Comparison of ENCODE assay signal across 13 cellular contexts in genomic region chr21:31117046-31117916, GRCh38.
A peak's percentile ranks its signal among the peaks of the same experiment; 100 is the strongest.
DNase-seq lines count a peak whose midpoint lies in the region; ATAC-seq, FAIRE-seq and TF ChIP-seq lines count a peak whose summit lies in the region.
"Had no signal": no experiment of that assay in that cellular context is flagged by ENCODE, and none has a peak within 500 bp of the region (broad histone marks: within the 10 kb centered on the region; RNA-seq: fewer than 3 reads in every experiment).

No MANE protein-coding gene starts in this region.

- H3K9ac ChIP-seq in NT2/D1 (ENCODE audit: insufficient read length, low read depth) (no peak overlapping the region), endothelial cell of umbilical vein (replicated peaks; ENCODE audit: extremely low read depth, insufficient read depth, low read length) (no peak overlapping the region)
- H3K9ac ChIP-seq: KMS-11 had no signal

- H3K4me3 Mint-ChIP-seq in activated CD4-positive, alpha-beta T cell treated with anti-CD3 and anti-CD28 coated beads for 36 hours: no peak overlapping the region
- no peak overlapping the region for H3K4me3 Mint-ChIP-seq in CD8-positive, alpha-beta T cell
- H3K4me3 Mint-ChIP-seq: B cell; naive thymus-derived CD8-positive, alpha-beta T cell; stimulated activated memory B cell treated with anti-CD40 and anti-IgM and Interleukin-4, amounts not matched to agents 10 μg/mL and 1 μg/mL and 100 μg/mL, for 72 hours had no signal

- no TSS peak for BruUV-seq in endothelial cell of umbilical vein (replicated peaks; lab: Mats Ljungman, UMichigan)

- no peaks in the 10 kb centered on the region for H3K9me3 Mint-ChIP-seq in activated CD4-positive, alpha-beta T cell treated with anti-CD3 and anti-CD28 coated beads for 36 hours (ENCODE audit: low read depth)
- no peaks in the 10 kb centered on the region for H3K9me3 Mint-ChIP-seq in CD8-positive, alpha-beta T cell
- H3K9me3 Mint-ChIP-seq: naive thymus-derived CD8-positive, alpha-beta T cell; stimulated activated memory B cell treated with anti-CD40 and anti-IgM and Interleukin-4, amounts not matched to agents 10 μg/mL and 1 μg/mL and 100 μg/mL, for 72 hours had no signal

- peaks cover 15% of the 10 kb centered on the region for H3K4me1 Mint-ChIP-seq in activated CD4-positive, alpha-beta T cell treated with anti-CD3 and anti-CD28 coated beads for 36 hours
- peaks cover 1% of the 10 kb centered on the region for H3K4me1 Mint-ChIP-seq in CD8-positive, alpha-beta T cell (ENCODE audit: low read depth)
- H3K4me1 Mint-ChIP-seq: B cell; stimulated activated memory B cell treated with anti-CD40 and anti-IgM and Interleukin-4, amounts not matched to agents 10 μg/mL and 1 μg/mL and 100 μg/mL, for 72 hours had no signal

- peak; percentile 32 for DNase-seq in activated CD4-positive, alpha-beta T cell treated with anti-CD3 and anti-CD28 coated beads for 36 hours
- no peak for DNase-seq in activated CD4-positive, alpha-beta T cell treated with anti-CD3 and anti-CD28 coated beads, Interleukin-2, amount 50 U/mL, for 4 hours
- DNase-seq in NT2/D1 (ENCODE audit: low read depth, low spot score): peak; percentile 38
- no peak for DNase-seq in endothelial cell of umbilical vein (ENCODE audit: low read depth, low spot score)
- peak; percentile 86 for DNase-seq in renal cortical epithelial cell (ENCODE audit: low read depth)
- no peak for DNase-seq in NCI-H526 treated with DMSO at 0.1 percent for 48 hours (lab: John Stamatoyannopoulos, UW)
- no peak for DNase-seq in CD8-positive, alpha-beta T cell
- DNase-seq in NCI-H187 treated with DMSO at 0.1 percent for 48 hours (lab: John Stamatoyannopoulos, UW): no peak
- DNase-seq: cortex of kidney; naive thymus-derived CD8-positive, alpha-beta T cell had no signal

- H3K9me3 ChIP-seq in NT2/D1 (ENCODE audit: insufficient read depth, low read length) (no peaks in the 10 kb centered on the region), endothelial cell of umbilical vein (replicated peaks; ENCODE audit: control insufficient read depth, insufficient read depth, low read length) (no peaks in the 10 kb centered on the region)
- H3K9me3 ChIP-seq in CD8-positive, alpha-beta T cell (ENCODE audit: low read length): no peaks in the 10 kb centered on the region

- no peaks in the 10 kb centered on the region for H3K27me3 Mint-ChIP-seq in activated CD4-positive, alpha-beta T cell treated with anti-CD3 and anti-CD28 coated beads for 36 hours
- peaks cover 3% of the 10 kb centered on the region for H3K27me3 Mint-ChIP-seq in CD8-positive, alpha-beta T cell (ENCODE audit: low read depth)
- H3K27me3 Mint-ChIP-seq: B cell; naive thymus-derived CD8-positive, alpha-beta T cell; stimulated activated memory B cell treated with anti-CD40 and anti-IgM and Interleukin-4, amounts not matched to agents 10 μg/mL and 1 μg/mL and 100 μg/mL, for 72 hours had no signal

- H3K4me3 ChIP-seq in NT2/D1 (ENCODE audit: insufficient read length, low read depth) (no peak overlapping the region), endothelial cell of umbilical vein (replicated peaks in 1 of 3; ENCODE audit: insufficient read depth in 1 of 3, low read depth in 1 of 3, low read length in 3 of 3) (no peak overlapping the region)
- no peak overlapping the region for H3K4me3 ChIP-seq in CD8-positive, alpha-beta T cell (ENCODE audit: low read depth, low read length)

- POLR2A ChIA-PET in activated CD4-positive, alpha-beta T cell treated with anti-CD3 and anti-CD28 coated beads for 36 hours (lab: Charles Lee): no interaction called here
- POLR2A ChIA-PET in endothelial cell of umbilical vein (lab: Charles Lee): no interaction called here
- POLR2A ChIA-PET in CD8-positive, alpha-beta T cell (lab: Charles Lee): interaction anchor here (1.0 to 1.7 kb wide), 3 partner anchors 12 to 62 kb away, joined by 3 to 5 read pairs (median 5); no protein-coding TSS in a partner anchor

- no peaks in the 10 kb centered on the region for H3K79me2 ChIP-seq in endothelial cell of umbilical vein (ENCODE audit: control insufficient read depth, insufficient read depth, low read length)

- peak; percentile 83 for ATAC-seq in activated CD4-positive, alpha-beta T cell treated with anti-CD3 and anti-CD28 coated beads for 36 hours
- ATAC-seq in CD8-positive, alpha-beta T cell: no peak
- ATAC-seq: naive thymus-derived CD8-positive, alpha-beta T cell; stimulated activated memory B cell treated with anti-CD40 and anti-IgM and Interleukin-4, amounts not matched to agents 10 μg/mL and 1 μg/mL and 100 μg/mL, for 72 hours had no signal

- CTCF ChIA-PET in activated CD4-positive, alpha-beta T cell treated with anti-CD3 and anti-CD28 coated beads for 36 hours (lab: Charles Lee): interaction anchor here (0.7 to 2.1 kb wide), 7 partner anchors 12 to 92 kb away, joined by 3 to 11 read pairs (median 4); no protein-coding TSS in a partner anchor
- CTCF ChIA-PET in endothelial cell of umbilical vein (lab: Charles Lee): no interaction called here
- CTCF ChIA-PET in CD8-positive, alpha-beta T cell (lab: Charles Lee): interaction anchor here (0.7 to 3.5 kb wide), 6 partner anchors 11 to 464 kb away, joined by 3 to 19 read pairs (median 3); no protein-coding TSS in a partner anchor

- H2AFZ ChIP-seq in endothelial cell of umbilical vein (ENCODE audit: low read depth, low read length): peak overlapping the region; percentile 61

- intact Hi-C loops in activated CD4-positive, alpha-beta T cell treated with anti-CD3 and anti-CD28 coated beads for 36 hours (cut with DNase I, micrococcal nuclease): loop anchor here in 1 of 2 experiments (1.0 kb wide), 1 partner anchor 63 kb away; no protein-coding TSS in a partner anchor
- intact Hi-C loops in endothelial cell of umbilical vein (cut with micrococcal nuclease): no loop called here
- intact Hi-C loops in CD8-positive, alpha-beta T cell (cut with DNase I, micrococcal nuclease): loop anchor here in 1 of 2 experiments (2.0 kb wide), 1 partner anchor 16 kb away; no protein-coding TSS in a partner anchor

- peaks cover 30% of the 10 kb centered on the region for H3K36me3 Mint-ChIP-seq in activated CD4-positive, alpha-beta T cell treated with anti-CD3 and anti-CD28 coated beads for 36 hours (ENCODE audit: low read depth)
- H3K36me3 Mint-ChIP-seq in CD8-positive, alpha-beta T cell: peaks cover 27% of the 10 kb centered on the region
- H3K36me3 Mint-ChIP-seq: stimulated activated memory B cell treated with anti-CD40 and anti-IgM and Interleukin-4, amounts not matched to agents 10 μg/mL and 1 μg/mL and 100 μg/mL, for 72 hours had no signal

- H3K9me1 ChIP-seq in endothelial cell of umbilical vein (replicated peaks; ENCODE audit: control insufficient read depth, extremely low read depth, insufficient read depth, low read length): no peaks in the 10 kb centered on the region

- H3K4me1 ChIP-seq in NT2/D1 (ENCODE audit: insufficient read depth, insufficient read length) (no peaks in the 10 kb centered on the region), endothelial cell of umbilical vein (ENCODE audit: control insufficient read depth, extremely low read depth, insufficient read depth, low read length) (peaks cover 2% of the 10 kb centered on the region)
- no peaks in the 10 kb centered on the region for H3K4me1 ChIP-seq in CD8-positive, alpha-beta T cell (ENCODE audit: insufficient read depth, low read length)

- H3K27me3 ChIP-seq in NT2/D1 (ENCODE audit: insufficient read depth, insufficient read length) (no peaks in the 10 kb centered on the region), endothelial cell of umbilical vein (ENCODE audit: control insufficient read depth in 2 of 2, insufficient read depth in 2 of 2, low read length in 2 of 2) (no peaks in the 10 kb centered on the region)
- H3K27me3 ChIP-seq in CD8-positive, alpha-beta T cell (ENCODE audit: insufficient read depth, low read length): no peaks in the 10 kb centered on the region

- no peak for TF ChIP-seq CTCF in endothelial cell of umbilical vein (IDR thresholded peaks at IDR 0.05; ENCODE audit: extremely low read depth in 1 of 2, insufficient read depth in 1 of 2, low read depth in 1 of 2, low read length in 2 of 2)
- TF ChIP-seq CTCF in CD8-positive, alpha-beta T cell (IDR thresholded peaks at IDR 0.05): no peak

- H3K4me2 ChIP-seq in endothelial cell of umbilical vein (ENCODE audit: insufficient read depth, low read length): no peak overlapping the region
- H3K4me2 ChIP-seq: KMS-11 had no signal

- H3K27ac Mint-ChIP-seq in activated CD4-positive, alpha-beta T cell treated with anti-CD3 and anti-CD28 coated beads for 36 hours: peak overlapping the region; percentile 30
- no peak overlapping the region for H3K27ac Mint-ChIP-seq in CD8-positive, alpha-beta T cell
- H3K27ac Mint-ChIP-seq: B cell; stimulated activated memory B cell treated with anti-CD40 and anti-IgM and Interleukin-4, amounts not matched to agents 10 μg/mL and 1 μg/mL and 100 μg/mL, for 72 hours had no signal

- no peak for FAIRE-seq in endothelial cell of umbilical vein (lab: Jason Lieb, UNC)

- H4K20me1 ChIP-seq in endothelial cell of umbilical vein (replicated peaks; ENCODE audit: control insufficient read depth, extremely low read depth, insufficient read depth, low read length): no peaks in the 10 kb centered on the region

- TF ChIP-seq POLR2A in endothelial cell of umbilical vein (IDR thresholded peaks at IDR 0.05; ENCODE audit: low read depth, low read length): no peak

- H3K27ac ChIP-seq in endothelial cell of umbilical vein (ENCODE audit: insufficient read depth, low read depth, low read length): no peak overlapping the region
- H3K27ac ChIP-seq in CD8-positive, alpha-beta T cell (ENCODE audit: low read depth, low read length): no peak overlapping the region
- H3K27ac ChIP-seq: KMS-11 had no signal

- dilution Hi-C loops in endothelial cell of umbilical vein (cut with MboI; ENCODE audit: extremely low pct_ligation_motif_present, low sequenced_read_pairs): no loop called here

- H3K36me3 ChIP-seq in NT2/D1 (ENCODE audit: insufficient read depth, insufficient read length, low read length) (peaks cover 26% of the 10 kb centered on the region), endothelial cell of umbilical vein (ENCODE audit: control insufficient read depth in 2 of 2, extremely low read depth in 1 of 2, insufficient read depth in 2 of 2, low read length in 2 of 2) (no peaks in the 10 kb centered on the region)
- H3K36me3 ChIP-seq in CD8-positive, alpha-beta T cell (ENCODE audit: insufficient read depth, low read length): no peaks in the 10 kb centered on the region

TF ChIP-seq in endothelial cell of umbilical vein, 7 proteins besides CTCF, POLR2A, EP300 and RAD21 (continues in another document):
- no peak for TF ChIP-seq GATA2 (IDR thresholded peaks at IDR 0.05; ENCODE audit: insufficient read depth, insufficient read length, low read depth, low read length)
- peak; percentile 52 for TF ChIP-seq JUN (IDR thresholded peaks at IDR 0.05; ENCODE audit: borderline replicate concordance, insufficient read depth, insufficient read length, low read depth)
- TF ChIP-seq POLR2AphosphoS5 (IDR thresholded peaks at IDR 0.05; ENCODE audit: insufficient read depth, low read depth, low read length): no peak
- no peak for TF ChIP-seq MAX (IDR thresholded peaks at IDR 0.05; ENCODE audit: insufficient read depth, insufficient read length)
- no peak for TF ChIP-seq MYC (IDR thresholded peaks at IDR 0.05; ENCODE audit: low read depth, low read length)

Comparison
In these comparisons a context has a peak if more than half of its experiments do, and no peak if none do; other contexts are left out.
1. DNase-seq: peak in activated CD4-positive, alpha-beta T cell treated with anti-CD3 and anti-CD28 coated beads for 36 hours (single experiment), NT2/D1 (single experiment) and renal cortical epithelial cell (single experiment); none in activated CD4-positive, alpha-beta T cell treated with anti-CD3 and anti-CD28 coated beads, Interleukin-2, amount 50 U/mL, for 4 hours (0 of 2), endothelial cell of umbilical vein (single experiment), NCI-H526 treated with DMSO at 0.1 percent for 48 hours (single experiment), CD8-positive, alpha-beta T cell (0 of 7) and NCI-H187 treated with DMSO at 0.1 percent for 48 hours (single experiment).